Comparison of ENCODE assay signal across 21 cellular contexts in genomic region chr6:169847141-169847674, GRCh38.
"Had no signal": no experiment of that assay in that cellular context is flagged by ENCODE, and none has a peak within 500 bp of the region (broad histone marks: within the 10 kb centered on the region; RNA-seq: fewer than 3 reads in every experiment).

No MANE protein-coding gene starts in this region.

- H3K27ac ChIP-seq: adrenal gland, breast epithelium, gastroesophageal sphincter, heart left ventricle, thoracic aorta had no signal

- H3K27ac Mint-ChIP-seq: activated CD4-positive, alpha-beta T cell treated with anti-CD3 and anti-CD28 coated beads, Interleukin-2, amount 10 ng/mL, durations not matched to agents 7 days and 5 days; memory B cell; stimulated activated memory B cell treated with anti-CD40 and anti-IgM and Interleukin-4, amounts not matched to agents 10 μg/mL and 1 μg/mL and 100 μg/mL, for 72 hours had no signal

- H3K4me3 Mint-ChIP-seq: activated CD4-positive, alpha-beta T cell treated with anti-CD3 and anti-CD28 coated beads, Interleukin-2, amount 10 ng/mL, durations not matched to agents 7 days and 5 days; memory B cell; stimulated activated memory B cell treated with anti-CD40 and anti-IgM and Interleukin-4, amounts not matched to agents 10 μg/mL and 1 μg/mL and 100 μg/mL, for 72 hours had no signal

- H3K27me3 ChIP-seq: adrenal gland had no signal

- H3K9me3 Mint-ChIP-seq: activated CD4-positive, alpha-beta T cell treated with anti-CD3 and anti-CD28 coated beads, Interleukin-2, amount 10 ng/mL, durations not matched to agents 7 days and 5 days; activated naive CD4-positive, alpha-beta T cell treated with anti-CD3 and anti-CD28 coated beads, Interleukin-2, amount 50 U/mL, for 72 hours; memory B cell; naive B cell; stimulated activated memory B cell treated with anti-CD40 and anti-IgM and Interleukin-4, amounts not matched to agents 10 μg/mL and 1 μg/mL and 100 μg/mL, for 72 hours had no signal

- DNase-seq: activated CD4-positive, alpha-beta T cell treated with anti-CD3 and anti-CD28 coated beads, Interleukin-2, amount 10 ng/mL, durations not matched to agents 7 days and 5 days; activated CD8-positive, alpha-beta memory T cell treated with anti-CD3 and anti-CD28 coated beads, Interleukin-2, amount 50 U/mL, for 4 hours; activated gamma-delta T cell; activated T-cell treated with anti-CD3 and anti-CD28 coated beads, Interleukin-2, amount 50 U/mL, for 48 hours; cerebellar nuclear complex; effector CD4-positive, alpha-beta T cell; mucosa of descending colon; naive B cell; small intestine; stimulated activated CD4-positive, alpha-beta T cell treated with anti-CD3 and anti-CD28 coated beads, Interleukin-4, amount 100 ng/mL, for 4 hours; T1000 had no signal

- H3K36me3 ChIP-seq: adrenal gland, breast epithelium, gastroesophageal sphincter, heart left ventricle, thoracic aorta had no signal

- H3K9me3 ChIP-seq: adrenal gland, breast epithelium, gastroesophageal sphincter, heart left ventricle, mucosa of descending colon, thoracic aorta had no signal

- ATAC-seq: activated CD4-positive, CD25-positive, alpha-beta regulatory T cell treated with anti-CD3 and anti-CD28 coated beads, Interleukin-2, amount 50 U/mL, for 24 hours; activated naive CD4-positive, alpha-beta T cell treated with anti-CD3 and anti-CD28 coated beads, Interleukin-2, amount 50 U/mL, for 72 hours; esophagus mucosa; gastroesophageal sphincter; heart left ventricle; mucosa of descending colon; stimulated activated memory B cell treated with anti-CD40 and anti-IgM and Interleukin-4, amounts not matched to agents 10 μg/mL and 1 μg/mL and 100 μg/mL, for 72 hours had no signal

- H3K4me1 ChIP-seq: adrenal gland, breast epithelium, gastroesophageal sphincter had no signal

- H3K4me3 ChIP-seq: adrenal gland, breast epithelium, gastroesophageal sphincter, heart left ventricle, mucosa of descending colon, thoracic aorta had no signal

- H3K36me3 Mint-ChIP-seq: activated naive CD4-positive, alpha-beta T cell treated with anti-CD3 and anti-CD28 coated beads, Interleukin-2, amount 50 U/mL, for 72 hours; memory B cell; naive B cell; stimulated activated memory B cell treated with anti-CD40 and anti-IgM and Interleukin-4, amounts not matched to agents 10 μg/mL and 1 μg/mL and 100 μg/mL, for 72 hours had no signal

- H3K4me1 Mint-ChIP-seq: activated CD4-positive, alpha-beta T cell treated with anti-CD3 and anti-CD28 coated beads, Interleukin-2, amount 10 ng/mL, durations not matched to agents 7 days and 5 days had no signal
